8 cellular contexts compared by ENCODE assay signal in the genomic region with DNA sequence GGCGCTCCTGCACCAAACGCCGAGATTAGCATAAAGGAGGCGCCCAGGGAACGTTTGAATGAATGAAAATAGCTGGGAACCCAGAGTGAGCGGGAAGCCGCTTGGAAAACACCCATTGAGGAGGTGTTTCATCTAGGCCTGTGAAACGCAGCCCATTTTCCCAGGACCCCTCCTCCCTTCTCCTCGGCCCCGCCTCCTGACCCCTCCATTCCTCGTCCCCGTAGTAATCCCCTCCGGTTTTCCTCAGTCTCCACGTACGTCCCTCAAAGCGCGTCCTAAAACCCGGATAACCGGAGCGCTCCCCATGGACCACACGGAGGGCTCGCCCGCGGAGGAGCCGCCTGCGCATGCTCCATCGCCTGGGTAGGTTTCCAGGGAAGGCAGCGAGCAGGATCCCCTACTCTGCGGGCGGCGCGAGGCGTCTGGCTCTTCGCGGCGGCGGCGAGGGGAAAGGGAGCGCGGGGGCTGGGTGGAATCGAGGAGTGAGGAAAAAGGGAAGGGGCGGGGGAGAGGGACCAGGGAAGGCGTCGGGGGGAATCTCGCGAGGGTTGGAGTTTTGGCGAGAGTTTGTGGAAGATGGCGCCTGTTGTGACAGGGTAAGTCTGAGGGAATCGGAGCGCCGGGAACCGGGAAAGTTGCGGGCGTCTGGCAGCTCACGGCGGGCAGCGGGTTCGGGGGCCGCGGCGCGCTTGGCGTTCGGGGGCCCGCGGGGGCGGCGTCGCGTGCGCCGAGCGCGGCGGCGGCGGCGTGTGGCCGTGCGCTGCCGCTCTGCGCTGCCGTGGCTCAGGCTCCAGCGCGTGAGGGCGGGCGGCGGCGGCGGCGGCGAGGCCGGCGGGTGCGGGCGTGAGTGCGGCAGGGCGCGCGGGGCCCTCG. TPM values are rescaled to one million over a fixed set of nuclear protein-coding genes. Genes with fewer than 3 reads are reported as not detected.
A peak's percentile ranks its signal among the peaks of the same experiment; 100 is the strongest.
DNase-seq lines count a peak whose midpoint lies in the region; ATAC-seq and TF ChIP-seq lines count a peak whose summit lies in the region.

RBPJ (plus strand) TSS at position 562 of the 873 bp plus-strand sequence; CDS start at position 577, 15 bp downstream.

- H3K18ac ChIP-seq in trophoblast cell (ENCODE audit: low read length) = peak within 1 kb of the TSS; percentile 79

- H3K9ac ChIP-seq in trophoblast cell (ENCODE audit: low read length) = peak within 1 kb of the TSS; percentile 95

- H3K27ac ChIP-seq in adipose tissue (ENCODE audit: low read depth, low read length) (peak within 1 kb of the TSS; percentile 77), trophoblast cell (ENCODE audit: low read depth, low read length) (peak within 1 kb of the TSS; percentile 98), tibial nerve (peak within 1 kb of the TSS; percentile 92 to 99 (median 96))

- peak within 1 kb of the TSS; percentile 90 for H4K91ac ChIP-seq in trophoblast cell (ENCODE audit: low read depth, low read length)

- intact Hi-C loops in cardiac septum (cut with DNase I) = loop anchor here (5.0 to 10.0 kb wide), 4 partner anchors 238 to 542 kb away; partner anchors contain the start of gene STIM2

- TF ChIP-seq CTCF in tibial nerve (IDR thresholded peaks at IDR 0.05) = peak in 2 of 5 experiments; percentile 35 to 62

- 0 to 1% (median 0%) methylated on average over 60 to 101 of the region's 101 CpGs for WGBS in adipose tissue, 3 donors
- WGBS in trophoblast cell (ENCODE audit: extremely low coverage, insufficient coverage, insufficient read length) = no CpG with 5 or more reads among the region's 101 CpGs
- WGBS in tibial nerve, 2 donors = 1% methylated on average over 91 to 101 of the region's 101 CpGs

- peaks cover 0 to 6% of the 10 kb centered on the region in 2 experiments for H3K4me1 ChIP-seq in trophoblast cell (ENCODE audit: control insufficient read depth in 1 of 2, insufficient read depth in 2 of 2, low read length in 2 of 2)
- H3K4me1 ChIP-seq in tibial nerve = peaks cover 0 to 43% (median 10%) of the 10 kb centered on the region in 4 donors

- peak; percentile 90 for DNase-seq in GM03348 (ENCODE audit: low spot score)
- peak; percentile 94 for DNase-seq in NCI-H146 treated with DMSO at 0.1 percent for 48 hours (lab: John Stamatoyannopoulos, UW; ENCODE audit: unreplicated experiment)
- peak; percentile 77 to 89 (median 82) for DNase-seq in T-helper 1 cell
- DNase-seq in cardiac septum (ENCODE audit: low spot score) = peak; percentile 96
- peak; percentile 94 to 97 for DNase-seq in trophoblast cell
- DNase-seq in tibial nerve (ENCODE audit: low spot score in 2 of 2) = peak; percentile 76 to 94

- H3K79me1 ChIP-seq in trophoblast cell (ENCODE audit: low read length) = peaks cover 16% of the 10 kb centered on the region

- TF ChIP-seq EP300 in tibial nerve (IDR thresholded peaks at IDR 0.05) = peak in 1 of 2 donors; percentile 92

- H2BK120ac ChIP-seq in trophoblast cell (ENCODE audit: insufficient read depth, low read length, poor library complexity) = peak within 1 kb of the TSS; percentile 91

- H2AK5ac ChIP-seq in trophoblast cell (ENCODE audit: low read length) = peak within 1 kb of the TSS; percentile 44

- ATAC-seq in HG02623 (IDR thresholded peaks at IDR 0.05; ENCODE audit: unreplicated experiment) = peak; percentile 20

- H3K4ac ChIP-seq in trophoblast cell (ENCODE audit: low read depth, low read length) = peak within 1 kb of the TSS; percentile 87

- H3K9me3 ChIP-seq in trophoblast cell (ENCODE audit: insufficient read depth, low read depth, low read length) = no peaks in the 10 kb centered on the region
- H3K9me3 ChIP-seq in tibial nerve = peaks cover 0 to 3% (median 0%) of the 10 kb centered on the region in 4 donors

- peak within 1 kb of the TSS; percentile 85 for H4K12ac ChIP-seq in trophoblast cell (ENCODE audit: low read depth, low read length)

- TF ChIP-seq POLR2A in tibial nerve (IDR thresholded peaks at IDR 0.05) = peak; percentile 56 to 62

- H3K23ac ChIP-seq in trophoblast cell (ENCODE audit: low read length) = no peak within 1 kb of the TSS

- H2BK12ac ChIP-seq in trophoblast cell (ENCODE audit: low read length) = peak within 1 kb of the TSS; percentile 9

- H3K4me3 ChIP-seq in trophoblast cell (ENCODE audit: low read depth, low read length) = peak within 1 kb of the TSS; percentile 98
- H3K4me3 ChIP-seq in tibial nerve = peak within 1 kb of the TSS; percentile 68 to 91 (median 80)

- H4K8ac ChIP-seq in trophoblast cell (ENCODE audit: low read depth, low read length) = peak within 1 kb of the TSS; percentile 83

- H3K27me3 ChIP-seq in trophoblast cell (ENCODE audit: insufficient read depth, low read length) (no peaks in the 10 kb centered on the region), tibial nerve (no peaks in the 10 kb centered on the region)

- peaks cover 15% of the 10 kb centered on the region for H3K79me2 ChIP-seq in trophoblast cell (ENCODE audit: control insufficient read depth, insufficient read depth, low read length, poor library complexity)

- peak within 1 kb of the TSS; percentile 77 for H3K4me2 ChIP-seq in trophoblast cell (ENCODE audit: low read length)

- H3K14ac ChIP-seq in trophoblast cell (ENCODE audit: low read length) = peak within 1 kb of the TSS; percentile 92

- H2AFZ ChIP-seq in trophoblast cell (ENCODE audit: insufficient read depth, low read length, poor library complexity) = peak within 1 kb of the TSS; percentile 80

- H2BK5ac ChIP-seq in trophoblast cell (ENCODE audit: low read depth, low read length, poor library complexity) = peak within 1 kb of the TSS; percentile 82

- H3K36me3 ChIP-seq in trophoblast cell (ENCODE audit: control insufficient read depth in 1 of 2, insufficient read depth in 2 of 2, low read length in 2 of 2) = no peaks in the 10 kb centered on the region
- H3K36me3 ChIP-seq in tibial nerve = no peaks in the 10 kb centered on the region

RNA-seq across cellular contexts. Expression of gene RBPJ, which starts in this region (rescaled TPM):
- polyA plus RNA-seq in adipose tissue = 10 to 100 TPM; 12.1 to 72.5 (median 25.9) TPM
- total RNA-seq in cardiac septum (38.2 TPM), tibial nerve (10 to 100 TPM; 67.1 to 80.2 (median 76.5) TPM)
- 45.4 and 47.2 TPM in 2 replicates for polyA plus RNA-seq in trophoblast cell (2013)

Comparison
In these comparisons a context has a peak if more than half of its experiments do, and no peak if none do; other contexts are left out.
1. Peak in every context shown above with its lines: DNase-seq, ATAC-seq, H3K4me3 ChIP-seq and H3K27ac ChIP-seq.